17 cellular contexts compared by ENCODE assay signal in genomic region chr1:18174016-18174415, GRCh38.
A peak's percentile ranks its signal among the peaks of the same experiment; 100 is the strongest.
DNase-seq lines count a peak whose midpoint lies in the region; ATAC-seq and TF ChIP-seq lines count a peak whose summit lies in the region.
"Had no signal": no experiment of that assay in that cellular context is flagged by ENCODE, and none has a peak within 500 bp of the region (broad histone marks: within the 10 kb centered on the region; RNA-seq: fewer than 3 reads in every experiment).

No MANE protein-coding gene starts in this region.

- H4K20me1 ChIP-seq in BLaER1 treated with 17β-estradiol and CSF1 and Interleukin-3, amounts not matched to agents 10 nM and 100 nM: peaks cover 0 to 8% (median 0%) of the 10 kb centered on the region in 11 experiments; a peak in 2 of 22 replicates

- H3K27ac Mint-ChIP-seq in glutamatergic neuron (ENCODE audit: unreplicated experiment): no peak overlapping the region
- H3K27ac Mint-ChIP-seq in activated CD4-positive, alpha-beta T cell treated with anti-CD3 and anti-CD28 coated beads, Interleukin-2, amount 10 ng/mL, durations not matched to agents 24 days and 14 days: no peak overlapping the region
- H3K27ac Mint-ChIP-seq: B cell; CD4-positive, alpha-beta memory T cell had no signal

- H3K27me3 Mint-ChIP-seq in glutamatergic neuron (ENCODE audit: unreplicated experiment): peaks cover 10% of the 10 kb centered on the region
- H3K27me3 Mint-ChIP-seq in activated CD4-positive, alpha-beta T cell treated with anti-CD3 and anti-CD28 coated beads, Interleukin-2, amount 10 ng/mL, durations not matched to agents 24 days and 14 days: peaks cover 10% of the 10 kb centered on the region

- DNase-seq in glutamatergic neuron: peak; percentile 23
- peak; percentile 18 for DNase-seq in superior temporal gyrus (ENCODE audit: extremely low spot score)
- DNase-seq in retina: no peak
- DNase-seq in activated CD4-positive, alpha-beta T cell treated with anti-CD3 and anti-CD28 coated beads, Interleukin-2, amount 10 ng/mL, durations not matched to agents 24 days and 14 days: no peak
- DNase-seq: Calu3; CD4-positive, alpha-beta memory T cell; COR-L47; DMS53; DMS79 treated with DMSO at 0.1 percent for 48 hours; GM23248; H9 had no signal

- H3K27ac ChIP-seq in BLaER1 treated with 17β-estradiol and CSF1 and Interleukin-3, amounts not matched to agents 10 nM and 100 nM: no peak overlapping the region
- peak overlapping the region; percentile 12 for H3K27ac ChIP-seq in angular gyrus (ENCODE audit: low read depth, low read length)
- H3K27ac ChIP-seq: GM23248 had no signal

- H3K4me3 ChIP-seq in BLaER1 treated with 17β-estradiol and CSF1 and Interleukin-3, amounts not matched to agents 10 nM and 100 nM: no peak overlapping the region
- H3K4me3 ChIP-seq: GM23248 had no signal

- intact Hi-C loops in activated CD4-positive, alpha-beta T cell treated with anti-CD3 and anti-CD28 coated beads, Interleukin-2, amount 10 ng/mL, durations not matched to agents 24 days and 14 days (cut with micrococcal nuclease): no loop called here

- H3K27me3 ChIP-seq in BLaER1 treated with 17β-estradiol and CSF1 and Interleukin-3, amounts not matched to agents 10 nM and 100 nM: peaks cover 0 to 24% (median 11%) of the 10 kb centered on the region in 11 experiments; a peak in 13 of 22 replicates

- peaks cover 34 to 56% (median 41%) of the 10 kb centered on the region in 10 experiments for H3K4me1 ChIP-seq in BLaER1 treated with 17β-estradiol and CSF1 and Interleukin-3, amounts not matched to agents 10 nM and 100 nM

- H3K36me3 ChIP-seq in BLaER1 treated with 17β-estradiol and CSF1 and Interleukin-3, amounts not matched to agents 10 nM and 100 nM: no peaks in the 10 kb centered on the region

- no peaks in the 10 kb centered on the region for H3K9me3 Mint-ChIP-seq in glutamatergic neuron (ENCODE audit: unreplicated experiment)
- no peaks in the 10 kb centered on the region for H3K9me3 Mint-ChIP-seq in activated CD4-positive, alpha-beta T cell treated with anti-CD3 and anti-CD28 coated beads, Interleukin-2, amount 10 ng/mL, durations not matched to agents 24 days and 14 days
- H3K9me3 Mint-ChIP-seq: CD4-positive, alpha-beta memory T cell; H9 had no signal

- H3K4me1 Mint-ChIP-seq in glutamatergic neuron (ENCODE audit: low read depth, unreplicated experiment): peaks cover 29% of the 10 kb centered on the region
- H3K4me1 Mint-ChIP-seq in activated CD4-positive, alpha-beta T cell treated with anti-CD3 and anti-CD28 coated beads, Interleukin-2, amount 10 ng/mL, durations not matched to agents 24 days and 14 days: no peaks in the 10 kb centered on the region

- no peaks in the 10 kb centered on the region for H3K36me3 Mint-ChIP-seq in glutamatergic neuron (ENCODE audit: unreplicated experiment)
- H3K36me3 Mint-ChIP-seq in activated CD4-positive, alpha-beta T cell treated with anti-CD3 and anti-CD28 coated beads, Interleukin-2, amount 10 ng/mL, durations not matched to agents 24 days and 14 days (ENCODE audit: low read depth): no peaks in the 10 kb centered on the region
- H3K36me3 Mint-ChIP-seq: CD4-positive, alpha-beta memory T cell had no signal

- no peak overlapping the region for H3K9ac ChIP-seq in BLaER1 treated with 17β-estradiol and CSF1 and Interleukin-3, amounts not matched to agents 10 nM and 100 nM
- H3K9ac ChIP-seq: GM23248 had no signal

- no peaks in the 10 kb centered on the region for H3K9me3 ChIP-seq in BLaER1 treated with 17β-estradiol and CSF1 and Interleukin-3, amounts not matched to agents 10 nM and 100 nM (replicated peaks in 1 of 11)

- H3K4me3 Mint-ChIP-seq in glutamatergic neuron (ENCODE audit: unreplicated experiment): no peak overlapping the region
- H3K4me3 Mint-ChIP-seq in activated CD4-positive, alpha-beta T cell treated with anti-CD3 and anti-CD28 coated beads, Interleukin-2, amount 10 ng/mL, durations not matched to agents 24 days and 14 days: no peak overlapping the region
- H3K4me3 Mint-ChIP-seq: B cell; CD4-positive, alpha-beta memory T cell; H9 had no signal

- peak overlapping the region; percentile 11 to 60 (median 37); a peak in 18 of 22 replicates for H3K4me2 ChIP-seq in BLaER1 treated with 17β-estradiol and CSF1 and Interleukin-3, amounts not matched to agents 10 nM and 100 nM

- no peak for ATAC-seq in HG02759 (IDR thresholded peaks at IDR 0.05; ENCODE audit: unreplicated experiment)
- ATAC-seq in HG03442 (IDR thresholded peaks at IDR 0.05; ENCODE audit: unreplicated experiment): no peak
- ATAC-seq: HCT116 had no signal

- TF ChIP-seq CTCF in glutamatergic neuron (IDR thresholded peaks at IDR 0.05; ENCODE audit: partially characterized antibody, unreplicated experiment): no peak

Comparison
In these comparisons a context has a peak if more than half of its experiments do, and no peak if none do; other contexts are left out.
1. DNase-seq: peak in glutamatergic neuron (single experiment) and superior temporal gyrus (single experiment); none in retina (single experiment) and activated CD4-positive, alpha-beta T cell treated with anti-CD3 and anti-CD28 coated beads, Interleukin-2, amount 10 ng/mL, durations not matched to agents 24 days and 14 days (single experiment).